20 cellular contexts compared by ENCODE assay signal in the genomic region with DNA sequence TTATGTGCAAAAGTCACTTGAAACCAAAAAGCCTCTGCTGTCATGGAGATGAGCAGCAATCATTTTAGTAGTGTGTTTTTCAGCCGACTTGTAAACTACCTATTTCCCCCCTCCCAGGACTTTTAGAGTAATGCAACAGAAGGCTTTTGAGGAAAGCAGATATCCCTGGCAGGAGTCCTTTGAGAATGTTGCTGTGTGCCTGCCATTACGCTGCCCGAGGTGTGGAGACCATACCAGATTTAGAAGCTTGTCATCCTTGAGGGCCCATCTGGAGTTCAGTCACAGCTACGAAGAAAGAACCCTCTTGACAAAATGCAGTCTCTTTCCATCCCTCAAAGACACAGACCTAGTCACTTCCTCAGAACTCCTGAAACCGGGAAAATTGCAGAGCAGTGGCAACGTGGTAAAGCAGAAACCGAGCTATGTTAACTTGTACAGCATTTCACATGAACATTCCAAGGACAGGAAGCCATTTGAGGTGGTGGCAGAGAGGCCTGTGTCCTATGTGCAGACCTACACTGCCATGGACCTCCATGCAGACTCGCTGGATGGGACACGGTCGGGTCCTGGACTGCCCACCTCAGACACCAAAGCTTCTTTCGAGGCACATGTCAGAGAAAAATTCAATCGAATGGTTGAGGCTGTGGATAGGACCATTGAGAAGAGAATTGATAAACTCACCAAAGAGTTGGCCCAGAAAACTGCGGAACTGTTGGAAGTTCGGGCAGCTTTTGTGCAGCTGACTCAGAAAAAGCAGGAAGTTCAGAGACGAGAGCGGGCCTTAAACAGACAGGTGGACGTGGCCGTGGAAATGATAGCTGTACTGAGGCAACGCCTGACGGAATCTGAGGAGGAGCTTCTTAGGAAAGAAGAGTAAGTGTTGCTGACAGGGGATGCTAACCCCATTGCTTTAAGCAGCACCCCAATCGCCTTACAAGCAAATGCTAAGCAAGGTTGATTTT. TPM values are rescaled to one million over a fixed set of nuclear protein-coding genes. Genes with fewer than 3 reads are reported as not detected.
DNase-seq lines count a peak whose midpoint lies in the region; ATAC-seq and TF ChIP-seq lines count a peak whose summit lies in the region.
"Had no signal": no experiment of that assay in that cellular context is flagged by ENCODE, and none has a peak within 500 bp of the region (broad histone marks: within the 10 kb centered on the region; RNA-seq: fewer than 3 reads in every experiment).

No MANE protein-coding gene starts in this region.

- peaks cover 77% of the 10 kb centered on the region for H3K4me1 Mint-ChIP-seq in HFFc6 (ENCODE audit: low read depth)

- no peak for DNase-seq in HFFc6
- DNase-seq in caudate nucleus (lab: John Stamatoyannopoulos, UW) = peak in 19 of 61 donors; percentile 7 to 80 (median 44)
- DNase-seq in inferior parietal cortex (ENCODE audit: extremely low spot score) = peak; percentile 60
- DNase-seq in SHP77 treated with DMSO at 0.1 percent for 48 hours (lab: John Stamatoyannopoulos, UW) = no peak
- no peak for DNase-seq in NOMO-1 treated with dmso at 0.1 percent for 144 hours (lab: John Stamatoyannopoulos, UW; ENCODE audit: unreplicated experiment)
- DNase-seq: ACHN, Caco-2, GDM1, H9, Kasumi-1, MG63, NCI-H1092, NCI-H1436 treated with DMSO at 0.1 percent for 48 hours, NCI-H2029 treated with DMSO at 0.1 percent for 48 hours, NCI-H2171 treated with DMSO at 0.1 percent for 48 hours, NCI-H446, SHP77 had no signal

- peak overlapping the region; percentile 92 for H3K27ac ChIP-seq in caudate nucleus (ENCODE audit: low read depth, low read length)
- H3K27ac ChIP-seq in temporal lobe (ENCODE audit: low read depth, low read length) = peak overlapping the region; percentile 95
- H3K27ac ChIP-seq: C4-2B had no signal

- H3K36me3 Mint-ChIP-seq in HFFc6 (ENCODE audit: low read depth) = peaks cover 16% of the 10 kb centered on the region

- ATAC-seq in HG03571 (IDR thresholded peaks at IDR 0.05; ENCODE audit: unreplicated experiment) = no peak

- H3K27ac Mint-ChIP-seq in HFFc6 = no peak overlapping the region; the same call in 1 of the 2 replicates
- H3K27ac Mint-ChIP-seq: H9 had no signal

- no peak for TF ChIP-seq CTCF in HFFc6 (IDR thresholded peaks at IDR 0.05)

- 0 out of 2 replicates have a peak overlapping the region, but pooled peaks have one; percentile 93 for H3K4me3 Mint-ChIP-seq in HFFc6
- H3K4me3 Mint-ChIP-seq: H9 had no signal

- H3K9me3 Mint-ChIP-seq in HFFc6 = no peaks in the 10 kb centered on the region

- H3K27me3 Mint-ChIP-seq in HFFc6 (ENCODE audit: insufficient read depth) = peaks cover 1% of the 10 kb centered on the region; the same call in 1 of the 2 replicates

RNA-seq across cellular contexts. Expression of a gene that starts 2.2 kb away (rescaled TPM):
- total RNA-seq in HFFc6 (2021; fragmentation: NEBNext Ultra II Directional; extraction: Animal tissue kit (Norgen Biotek cat#: 25700)) = 10 to 100 TPM; 10.2 to 14.7 (median 11.3) TPM
- 16.2 TPM for total RNA-seq in temporal lobe
- total RNA-seq: Caco-2 had no signal
